Comparison of ENCODE assay signal across 9 cellular contexts in genomic region chr15:67134577-67135492, GRCh38.
A peak's percentile ranks its signal among the peaks of the same experiment; 100 is the strongest.
DNase-seq lines count a peak whose midpoint lies in the region; ATAC-seq, FAIRE-seq and TF ChIP-seq lines count a peak whose summit lies in the region.
"Had no signal": no experiment of that assay in that cellular context is flagged by ENCODE, and none has a peak within 500 bp of the region (broad histone marks: within the 10 kb centered on the region; RNA-seq: fewer than 3 reads in every experiment).

No MANE protein-coding gene starts in this region.

- H3K4me3 ChIP-seq in A549 (peak overlapping the region; percentile 12; the same call in 1 of the 3 replicates), brain microvascular endothelial cell (ENCODE audit: low read depth, low read length) (no peak overlapping the region), mucosa of rectum (ENCODE audit: low read length in 2 of 2) (peak overlapping the region; percentile 9 to 42), aorta (ENCODE audit: low read length in 2 of 2) (no peak overlapping the region)

- CTCF ChIA-PET in A549 (lab: Yijun Ruan, JAX) = interaction anchor here (0.7 to 6.5 kb wide), 17 partner anchors 8 to 207 kb away, joined by 3 to 46 read pairs (median 4); partner anchors contain the start of gene SMAD3

- intact Hi-C loops in aorta (cut with DNase I) = no loop called here

- H3K4me2 ChIP-seq in A549 = peak overlapping the region; percentile 90

- TF ChIP-seq RAD21 in A549 (conservative IDR thresholded peaks at IDR 0.05 in 1 of 2, IDR thresholded peaks at IDR 0.05 in 1 of 2) = no peak

- peak; percentile 56 for FAIRE-seq in A549 (lab: Jason Lieb, UNC)

- H3K27me3 ChIP-seq in brain microvascular endothelial cell (replicated peaks) (no peaks in the 10 kb centered on the region), mucosa of rectum (ENCODE audit: control insufficient read depth in 2 of 2, insufficient read depth in 2 of 2, low read length in 2 of 2) (no peaks in the 10 kb centered on the region), aorta (ENCODE audit: control insufficient read depth in 1 of 2, insufficient read depth in 2 of 2, low read length in 1 of 2) (no peaks in the 10 kb centered on the region)

- DNase-seq in A549 (ENCODE audit: low read depth in 1 of 2, low spot score in 1 of 2) (no peak), brain microvascular endothelial cell (no peak), aorta (no peak), cerebellar cortex (ENCODE audit: low spot score) (no peak), SW480 (ENCODE audit: low spot score) (no peak)
- DNase-seq: DND-41 had no signal

- TF ChIP-seq CTCF in A549 (IDR thresholded peaks at IDR 0.05) (no peak), brain microvascular endothelial cell (IDR thresholded peaks at IDR 0.05; ENCODE audit: low read depth, low read length, missing control alignments) (no peak)

- H3K27ac ChIP-seq in A549 (peak overlapping the region; percentile 92), brain microvascular endothelial cell (peak overlapping the region; percentile 100), mucosa of rectum (ENCODE audit: low read depth in 2 of 2, low read length in 2 of 2) (peak overlapping the region; percentile 74 to 75), aorta (ENCODE audit: low read depth in 1 of 2, low read length in 2 of 2) (peak overlapping the region in 1 of 2 donors; percentile 22)

- ATAC-seq in A549 = peak; percentile 32
- ATAC-seq in HG02798 (IDR thresholded peaks at IDR 0.05; ENCODE audit: poor library complexity, unreplicated experiment) = peak; percentile 8
- ATAC-seq in aorta (ENCODE audit: low FRiP score) = no peak
- no peak for ATAC-seq in HG02623 (IDR thresholded peaks at IDR 0.05; ENCODE audit: unreplicated experiment)

- POLR2A ChIA-PET in A549 (lab: Yijun Ruan, JAX) = interaction anchor here (0.8 to 3.0 kb wide), 5 partner anchors 8 to 69 kb away, joined by 3 to 18 read pairs (median 3); partner anchors contain the start of gene SMAD3

- 3% methylated on average over 10 of the region's 10 CpGs for WGBS in A549 (ENCODE audit: missing lambda C conversion rate)
- WGBS in aorta, 2 donors = 15 to 19% methylated on average over 10 of the region's 10 CpGs

- H3K36me3 ChIP-seq in brain microvascular endothelial cell (replicated peaks) (peaks cover 50% of the 10 kb centered on the region), mucosa of rectum (ENCODE audit: control insufficient read depth in 2 of 2, insufficient read depth in 2 of 2, low read length in 2 of 2) (peaks cover 0 to 2% of the 10 kb centered on the region in 2 donors), aorta (ENCODE audit: control insufficient read depth in 1 of 2, insufficient read depth in 2 of 2, low read length in 1 of 2) (no peaks in the 10 kb centered on the region)

- in situ Hi-C loops in brain microvascular endothelial cell (cut with HindIII; ENCODE audit: low pct_ligation_motif_present, low sequenced_read_pairs) = no loop called here

- TF ChIP-seq POLR2A in A549 (IDR thresholded peaks at IDR 0.05; ENCODE audit: low read length) = no peak

- TF ChIP-seq EP300 in A549 (IDR thresholded peaks at IDR 0.05) = no peak

- H3K9ac ChIP-seq in mucosa of rectum (ENCODE audit: low read depth in 1 of 2, low read length in 2 of 2) = peak overlapping the region; percentile 58 to 63

- H3K9me3 ChIP-seq in A549 = no peaks in the 10 kb centered on the region
- H3K9me3 ChIP-seq in mucosa of rectum (ENCODE audit: control insufficient read depth in 2 of 2, low read length in 2 of 2) = no peaks in the 10 kb centered on the region
- no peaks in the 10 kb centered on the region for H3K9me3 ChIP-seq in aorta (ENCODE audit: control insufficient read depth, low read length)

- peaks cover 100% of the 10 kb centered on the region for H3K4me1 ChIP-seq in A549
- H3K4me1 ChIP-seq in mucosa of rectum (ENCODE audit: control insufficient read depth in 2 of 2, insufficient read depth in 2 of 2, low read length in 2 of 2) = peaks cover 28 to 33% of the 10 kb centered on the region in 2 donors
- H3K4me1 ChIP-seq in aorta (ENCODE audit: control insufficient read depth in 1 of 2, insufficient read depth in 2 of 2, low read length in 2 of 2) = peaks cover 0 to 5% of the 10 kb centered on the region in 2 donors

TF ChIP-seq in A549, 52 proteins besides CTCF, POLR2A, EP300 and RAD21 (continues in another document):
- TF ChIP-seq SMC3 (IDR thresholded peaks at IDR 0.05) (no peak), JUN (IDR thresholded peaks at IDR 0.05) (peak; percentile 11 to 28; a peak in 1 of 5 replicates), KDM5A (IDR thresholded peaks at IDR 0.05) (no peak), HEYL (CRISPR knock-in tag; IDR thresholded peaks at IDR 0.05) (no peak; the same call in 1 of the 2 replicates), CEBPB (IDR thresholded peaks at IDR 0.05) (no peak; a peak in 1 of 4 replicates), ATOH8 (CRISPR knock-in tag; IDR thresholded peaks at IDR 0.05; ENCODE audit: low read depth) (no peak), HOXB5 (CRISPR knock-in tag; IDR thresholded peaks at IDR 0.05) (peak; percentile 23; the same call in 1 of the 2 replicates), CBX8 (IDR thresholded peaks at IDR 0.05) (no peak), PHF8 (IDR thresholded peaks at IDR 0.05; ENCODE audit: borderline replicate concordance, low read depth) (no peak), CBX2 (IDR thresholded peaks at IDR 0.05; ENCODE audit: borderline replicate concordance, low read depth) (no peak), POLR2AphosphoS2 (conservative IDR thresholded peaks at IDR 0.05; ENCODE audit: low read length) (no peak), JUNB (IDR thresholded peaks at IDR 0.05) (no peak), HMGXB4 (CRISPR knock-in tag; IDR thresholded peaks at IDR 0.05; ENCODE audit: borderline replicate concordance) (no peak), REST (IDR thresholded peaks at IDR 0.05) (no peak)
- TF ChIP-seq, protein P1, sequence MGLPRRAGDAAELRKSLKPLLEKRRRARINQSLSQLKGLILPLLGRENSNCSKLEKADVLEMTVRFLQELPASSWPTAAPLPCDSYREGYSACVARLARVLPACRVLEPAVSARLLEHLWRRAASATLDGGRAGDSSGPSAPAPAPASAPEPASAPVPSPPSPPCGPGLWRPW (IDR thresholded peaks at IDR 0.05) = no peak
- TF ChIP-seq, protein P2, sequence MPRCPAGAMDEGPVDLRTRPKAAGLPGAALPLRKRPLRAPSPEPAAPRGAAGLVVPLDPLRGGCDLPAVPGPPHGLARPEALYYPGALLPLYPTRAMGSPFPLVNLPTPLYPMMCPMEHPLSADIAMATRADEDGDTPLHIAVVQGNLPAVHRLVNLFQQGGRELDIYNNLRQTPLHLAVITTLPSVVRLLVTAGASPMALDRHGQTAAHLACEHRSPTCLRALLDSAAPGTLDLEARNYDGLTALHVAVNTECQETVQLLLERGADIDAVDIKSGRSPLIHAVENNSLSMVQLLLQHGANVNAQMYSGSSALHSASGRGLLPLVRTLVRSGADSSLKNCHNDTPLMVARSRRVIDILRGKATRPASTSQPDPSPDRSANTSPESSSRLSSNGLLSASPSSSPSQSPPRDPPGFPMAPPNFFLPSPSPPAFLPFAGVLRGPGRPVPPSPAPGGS (IDR thresholded peaks at IDR 0.05) = no peak

Comparison
In these comparisons a context has a peak if more than half of its experiments do, and no peak if none do; other contexts are left out.
1. ATAC-seq: peak in A549 (2 of 2) and HG02798 (single experiment); none in aorta (single experiment) and HG02623 (single experiment).
2. H3K4me3 ChIP-seq: peak in A549 (single experiment) and mucosa of rectum (2 of 2); none in brain microvascular endothelial cell (single experiment) and aorta (0 of 2).